In genomic region chr14:49881296-49882006, GRCh38 we compare ENCODE assay signal across 14 cellular contexts.
"Had no signal": no experiment of that assay in that cellular context is flagged by ENCODE, and none has a peak within 500 bp of the region (broad histone marks: within the 10 kb centered on the region; RNA-seq: fewer than 3 reads in every experiment).

No MANE protein-coding gene starts in this region.

- H3K27me3 ChIP-seq: pancreas, tibial nerve had no signal

- H3K36me3 Mint-ChIP-seq: T-cell had no signal

- H3K36me3 ChIP-seq: pancreas, tibial nerve, uterus had no signal

- ATAC-seq: activated CD4-positive, CD25-positive, alpha-beta regulatory T cell treated with anti-CD3 and anti-CD28 coated beads, Interleukin-2, amount 50 U/mL, for 24 hours; pancreas; T-cell had no signal

- H3K27me3 Mint-ChIP-seq: activated naive CD8-positive, alpha-beta T cell treated with anti-CD3 and anti-CD28 coated beads for 36 hours; T-cell had no signal

- H3K27ac ChIP-seq: pancreas, uterus had no signal

- H3K4me3 Mint-ChIP-seq: activated naive CD8-positive, alpha-beta T cell treated with anti-CD3 and anti-CD28 coated beads for 36 hours; T-cell had no signal

- H3K9me3 Mint-ChIP-seq: activated naive CD8-positive, alpha-beta T cell treated with anti-CD3 and anti-CD28 coated beads for 36 hours; T-cell had no signal

- H3K9me3 ChIP-seq: pancreas, tibial nerve, uterus had no signal

- DNase-seq: activated gamma-delta T cell treated with Interleukin-2 at 50 U/mL for 16 hours; activated naive CD8-positive, alpha-beta T cell treated with anti-CD3 and anti-CD28 coated beads for 36 hours; aorta; cerebellar nuclear complex; islet precursor cell; pancreas; stimulated activated CD4-positive, alpha-beta T cell treated with anti-CD3 and anti-CD28 coated beads, Interleukin-2, amount 100 ng/mL, for 48 hours; stimulated activated naive CD4-positive, alpha-beta T cell; T-cell; T-helper 9 cell; uterus had no signal

- H3K4me3 ChIP-seq: lung, pancreas, tibial nerve, uterus had no signal

- H3K27ac Mint-ChIP-seq: activated naive CD8-positive, alpha-beta T cell treated with anti-CD3 and anti-CD28 coated beads for 36 hours had no signal

- H3K4me1 ChIP-seq: pancreas, uterus had no signal
